10 cellular contexts compared by ENCODE assay signal in the genomic region with DNA sequence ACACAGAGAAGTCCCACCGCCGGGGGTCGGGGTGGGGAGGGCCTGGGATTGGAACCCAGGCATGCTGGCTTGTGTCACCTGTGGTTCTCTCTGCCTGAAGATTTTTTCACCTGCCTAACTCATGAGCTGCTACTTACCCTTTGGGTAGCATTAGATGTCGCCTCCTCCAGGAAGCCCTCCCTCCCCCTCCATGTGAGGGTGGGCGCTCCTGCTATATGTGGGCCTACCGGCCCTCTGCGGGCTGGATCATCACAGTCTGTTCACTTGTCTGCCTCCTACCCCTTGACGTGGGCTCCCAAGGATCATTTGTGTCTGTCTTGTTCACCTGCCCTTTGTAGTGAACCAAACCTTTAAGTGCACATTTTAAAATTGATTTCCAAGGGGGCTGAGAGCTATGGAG.
DNase-seq lines count a peak whose midpoint lies in the region; ATAC-seq and TF ChIP-seq lines count a peak whose summit lies in the region.
"Had no signal": no experiment of that assay in that cellular context is flagged by ENCODE, and none has a peak within 500 bp of the region (broad histone marks: within the 10 kb centered on the region; RNA-seq: fewer than 3 reads in every experiment).

No MANE protein-coding gene starts in this region.

- H3K9me3 Mint-ChIP-seq in activated T-cell treated with anti-CD3 and anti-CD28 coated beads, Interleukin-2, amount 50 U/mL, for 24 hours: no peaks in the 10 kb centered on the region
- no peaks in the 10 kb centered on the region for H3K9me3 Mint-ChIP-seq in T-cell

- H3K4me3 ChIP-seq in fibroblast of lung (replicated peaks in 1 of 4; ENCODE audit: control extremely low read depth in 1 of 4, insufficient read depth in 1 of 4, low read depth in 3 of 4, low read length in 4 of 4) (peak overlapping the region in 1 of 4 experiments; percentile 70), skeletal muscle satellite cell (ENCODE audit: low read length) (peak overlapping the region; percentile 77)

- H3K36me3 Mint-ChIP-seq in activated T-cell treated with anti-CD3 and anti-CD28 coated beads, Interleukin-2, amount 50 U/mL, for 24 hours (ENCODE audit: low read depth): no peaks in the 10 kb centered on the region
- H3K36me3 Mint-ChIP-seq in T-cell: no peaks in the 10 kb centered on the region

- H3K4me1 Mint-ChIP-seq in activated T-cell treated with anti-CD3 and anti-CD28 coated beads, Interleukin-2, amount 50 U/mL, for 24 hours (ENCODE audit: low read depth): peaks cover 10% of the 10 kb centered on the region
- peaks cover 4 to 13% (median 6%) of the 10 kb centered on the region in 3 donors for H3K4me1 Mint-ChIP-seq in T-cell

- CTCF ChIA-PET in T-cell (lab: Charles Lee): interaction anchor here in 1 of 2 donors (0.6 to 0.9 kb wide), 2 partner anchors 157 to 382 kb away, joined by 3 read pairs; no protein-coding TSS in a partner anchor

- no peak for DNase-seq in activated T-cell treated with anti-CD3 and anti-CD28 coated beads, Interleukin-2, amount 50 U/mL, for 24 hours
- no peak for DNase-seq in activated T-cell treated with anti-CD3 and anti-CD28 coated beads for 4 hours
- no peak for DNase-seq in T-cell
- no peak for DNase-seq in fibroblast of lung (ENCODE audit: low read depth in 2 of 2)
- DNase-seq in amniotic stem cell (lab: John Stamatoyannopoulos, UW): no peak
- DNase-seq in hepatic stellate cell (ENCODE audit: low spot score): no peak
- DNase-seq: foreskin keratinocyte had no signal

- H3K4me2 ChIP-seq in fibroblast of lung (ENCODE audit: extremely low read depth, insufficient read depth, low read length) (peak overlapping the region; percentile 93), skeletal muscle satellite cell (ENCODE audit: low read length) (peak overlapping the region; percentile 99)

- H3K27me3 Mint-ChIP-seq in activated T-cell treated with anti-CD3 and anti-CD28 coated beads, Interleukin-2, amount 50 U/mL, for 24 hours: peaks cover 26% of the 10 kb centered on the region
- peaks cover 19 to 26% of the 10 kb centered on the region in 2 donors for H3K27me3 Mint-ChIP-seq in T-cell

- TF ChIP-seq CTCF in fibroblast of lung (conservative IDR thresholded peaks at IDR 0.05 in 1 of 2, IDR thresholded peaks at IDR 0.05 in 1 of 2; ENCODE audit: low read depth in 1 of 2, low read length in 2 of 2): no peak

- no peak overlapping the region for H2AFZ ChIP-seq in fibroblast of lung (ENCODE audit: low read length)

- H3K27me3 ChIP-seq in fibroblast of lung (ENCODE audit: control insufficient read depth, insufficient read depth, low read length) (no peaks in the 10 kb centered on the region), skeletal muscle satellite cell (ENCODE audit: control insufficient read depth, insufficient read depth, low read length) (peaks cover 8% of the 10 kb centered on the region)
- H3K27me3 ChIP-seq: ovary had no signal

- no peak overlapping the region for H3K27ac ChIP-seq in fibroblast of lung (ENCODE audit: insufficient read depth, low read length)
- H3K27ac ChIP-seq: foreskin keratinocyte, ovary had no signal

- H3K4me1 ChIP-seq in fibroblast of lung (ENCODE audit: control insufficient read depth, extremely low read depth, insufficient read depth, low read length) (no peaks in the 10 kb centered on the region), skeletal muscle satellite cell (ENCODE audit: control insufficient read depth, insufficient read depth, low read length) (peaks cover 15% of the 10 kb centered on the region)
- H3K4me1 ChIP-seq: foreskin keratinocyte had no signal

- H3K9ac ChIP-seq in fibroblast of lung (ENCODE audit: insufficient read depth, low read length): no peak overlapping the region
- H3K9ac ChIP-seq in skeletal muscle satellite cell (ENCODE audit: low read depth, low read length): peak overlapping the region; percentile 83

- H3K4me3 Mint-ChIP-seq in activated T-cell treated with anti-CD3 and anti-CD28 coated beads, Interleukin-2, amount 50 U/mL, for 24 hours: peak overlapping the region; percentile 52
- peak overlapping the region; percentile 43 to 60 (median 57) for H3K4me3 Mint-ChIP-seq in T-cell

- H3K9me3 ChIP-seq in fibroblast of lung (ENCODE audit: control insufficient read depth, insufficient read depth, low read depth, low read length): no peaks in the 10 kb centered on the region
- no peaks in the 10 kb centered on the region for H3K9me3 ChIP-seq in skeletal muscle satellite cell (replicated peaks; ENCODE audit: low read length)
- H3K9me3 ChIP-seq: ovary had no signal

- H4K20me1 ChIP-seq in fibroblast of lung (ENCODE audit: control insufficient read depth, extremely low read depth, insufficient read depth, low read length): no peaks in the 10 kb centered on the region

- ATAC-seq in T-cell (replicated peaks in 1 of 4) (no peak), GM21528 (IDR thresholded peaks at IDR 0.05; ENCODE audit: low FRiP score, unreplicated experiment) (no peak)

- POLR2A ChIA-PET in T-cell (lab: Charles Lee): no interaction called here

- no peak overlapping the region for H3K27ac Mint-ChIP-seq in activated T-cell treated with anti-CD3 and anti-CD28 coated beads, Interleukin-2, amount 50 U/mL, for 24 hours
- no peak overlapping the region for H3K27ac Mint-ChIP-seq in T-cell

- no peaks in the 10 kb centered on the region for H3K79me2 ChIP-seq in fibroblast of lung (ENCODE audit: control insufficient read depth, insufficient read depth, low read length)

- H3K36me3 ChIP-seq in fibroblast of lung (ENCODE audit: control insufficient read depth, insufficient read depth, low read length) (no peaks in the 10 kb centered on the region), skeletal muscle satellite cell (ENCODE audit: insufficient read depth, low read length) (no peaks in the 10 kb centered on the region)
- H3K36me3 ChIP-seq: ovary had no signal
